Comparison of ENCODE assay signal across 11 cellular contexts in the genomic region with DNA sequence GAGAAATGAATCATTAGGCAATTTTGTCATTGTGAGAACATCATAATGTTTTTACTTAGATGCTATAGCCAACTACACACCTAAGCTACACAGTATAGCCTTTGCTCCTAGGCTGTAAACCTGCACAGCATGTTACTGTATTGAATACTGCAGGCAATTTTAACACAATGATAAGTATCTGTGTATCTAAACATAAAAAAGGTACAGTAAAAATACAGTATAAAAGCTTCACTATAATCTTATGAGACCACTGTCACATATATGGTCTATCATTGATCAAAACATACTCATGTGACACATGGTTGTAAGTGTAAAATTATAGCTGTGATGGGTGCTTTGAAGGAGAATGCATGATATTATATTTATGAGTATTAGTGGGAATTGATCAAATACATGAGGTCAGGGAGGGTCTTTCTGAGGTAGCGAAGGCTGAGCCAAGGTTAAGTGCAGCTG. TPM values are rescaled to one million over a fixed set of nuclear protein-coding genes. Genes with fewer than 3 reads are reported as not detected.
"Had no signal": no experiment of that assay in that cellular context is flagged by ENCODE, and none has a peak within 500 bp of the region (broad histone marks: within the 10 kb centered on the region; RNA-seq: fewer than 3 reads in every experiment).

No MANE protein-coding gene starts in this region.

- H3K27ac Mint-ChIP-seq: activated naive CD4-positive, alpha-beta T cell treated with anti-CD3 and anti-CD28 coated beads, Interleukin-2, amount 50 U/mL, for 72 hours; nephron progenitor cell; stimulated activated memory B cell treated with anti-CD40 and anti-IgM and Interleukin-4, amounts not matched to agents 10 μg/mL and 1 μg/mL and 100 μg/mL, for 72 hours had no signal

- DNase-seq: activated effector memory CD4-positive, alpha-beta T cell treated with Interleukin-2 at 50 U/mL for 16 hours; nephron progenitor cell; pancreas; tibial artery had no signal

- H3K9me3 Mint-ChIP-seq: activated naive CD4-positive, alpha-beta T cell treated with anti-CD3 and anti-CD28 coated beads, Interleukin-2, amount 50 U/mL, for 72 hours; brain; nephron progenitor cell; stimulated activated memory B cell treated with anti-CD40 and anti-IgM and Interleukin-4, amounts not matched to agents 10 μg/mL and 1 μg/mL and 100 μg/mL, for 72 hours had no signal

- H3K27me3 Mint-ChIP-seq: brain; stimulated activated memory B cell treated with anti-CD40 and anti-IgM and Interleukin-4, amounts not matched to agents 10 μg/mL and 1 μg/mL and 100 μg/mL, for 72 hours had no signal

- H3K4me1 Mint-ChIP-seq: nephron progenitor cell; stimulated activated memory B cell treated with anti-CD40 and anti-IgM and Interleukin-4, amounts not matched to agents 10 μg/mL and 1 μg/mL and 100 μg/mL, for 72 hours had no signal

- H3K36me3 Mint-ChIP-seq: activated naive CD4-positive, alpha-beta T cell treated with anti-CD3 and anti-CD28 coated beads, Interleukin-2, amount 50 U/mL, for 72 hours; brain; stimulated activated memory B cell treated with anti-CD40 and anti-IgM and Interleukin-4, amounts not matched to agents 10 μg/mL and 1 μg/mL and 100 μg/mL, for 72 hours had no signal

- H3K27me3 ChIP-seq: esophagus muscularis mucosa, pancreas, tibial artery had no signal

- H3K4me3 Mint-ChIP-seq: brain; nephron progenitor cell; stimulated activated memory B cell treated with anti-CD40 and anti-IgM and Interleukin-4, amounts not matched to agents 10 μg/mL and 1 μg/mL and 100 μg/mL, for 72 hours had no signal

- H3K27ac ChIP-seq: pancreas had no signal

- H3K4me3 ChIP-seq: esophagus muscularis mucosa, pancreas, skin epidermis, tibial artery had no signal

- ATAC-seq: activated naive CD4-positive, alpha-beta T cell treated with anti-CD3 and anti-CD28 coated beads, Interleukin-2, amount 50 U/mL, for 72 hours; stimulated activated memory B cell treated with anti-CD40 and anti-IgM and Interleukin-4, amounts not matched to agents 10 μg/mL and 1 μg/mL and 100 μg/mL, for 72 hours had no signal

- H3K9me3 ChIP-seq: esophagus muscularis mucosa, pancreas, tibial artery had no signal

- FAIRE-seq: endometrium had no signal

- H3K36me3 ChIP-seq: esophagus muscularis mucosa, pancreas, tibial artery had no signal

RNA-seq across cellular contexts. Expression of a gene that starts 29.2 kb away (rescaled TPM):
- total RNA-seq: activated naive CD4-positive, alpha-beta T cell treated with anti-CD3 and anti-CD28 coated beads, Interleukin-2, amount 50 U/mL, for 72 hours; T-helper 2 cell treated with Interferon-gamma antibody and Interleukin-4, amounts not matched to agents 100 ng/mL and 5 ng/mL, for 36 hours had no signal
